Comparison of ENCODE assay signal across 16 cellular contexts in genomic region chr2:106960633-106961205, GRCh38.
DNase-seq lines count a peak whose midpoint lies in the region; ATAC-seq lines count a peak whose summit lies in the region.
"Had no signal": no experiment of that assay in that cellular context is flagged by ENCODE, and none has a peak within 500 bp of the region (broad histone marks: within the 10 kb centered on the region; RNA-seq: fewer than 3 reads in every experiment).

No MANE protein-coding gene starts in this region.

- H2AFZ ChIP-seq in mesenchymal stem cell (ENCODE audit: low read depth, low read length): no peak overlapping the region

- H3K9ac ChIP-seq in adipocyte (ENCODE audit: low read length) (no peak overlapping the region), mesenchymal stem cell (ENCODE audit: low read length) (no peak overlapping the region)
- H3K9ac ChIP-seq: KMS-11 had no signal

- no peaks in the 10 kb centered on the region for H3K9me3 Mint-ChIP-seq in activated T-helper 1 cell treated with anti-CD3 and anti-CD28 coated beads, Interleukin-12 subunit alpha, Interleukin-12 subunit beta, Interleukin-2, Interleukin-4 antibody, amounts not matched to agents 30 ng/mL and 10 ng/mL and 1 ng/mL, durations not matched to agents 14 hours and 24 hours and 36 hours
- H3K9me3 Mint-ChIP-seq: activated T-helper 2 cell treated with anti-CD3 and anti-CD28 coated beads, Interferon-gamma antibody, Interleukin-2, Interleukin-4, amounts not matched to agents 10 μg/mL and 5 μg/mL and 100 μg/mL, durations not matched to agents 14 hours and 24 hours and 36 hours had no signal

- 20% methylated on average over 4 of the region's 5 CpGs for WGBS in mesenchymal stem cell

- no peak overlapping the region for H3K27ac Mint-ChIP-seq in activated T-helper 1 cell treated with anti-CD3 and anti-CD28 coated beads, Interleukin-12 subunit alpha, Interleukin-12 subunit beta, Interleukin-2, Interleukin-4 antibody, amounts not matched to agents 30 ng/mL and 10 ng/mL and 1 ng/mL, durations not matched to agents 14 hours and 24 hours and 36 hours
- H3K27ac Mint-ChIP-seq: activated T-helper 2 cell treated with anti-CD3 and anti-CD28 coated beads, Interferon-gamma antibody, Interleukin-2, Interleukin-4, amounts not matched to agents 10 μg/mL and 5 μg/mL and 100 μg/mL, durations not matched to agents 14 hours and 24 hours and 36 hours; naive B cell had no signal

- H3K9me3 ChIP-seq in adipocyte (ENCODE audit: control insufficient read depth, low read length) (no peaks in the 10 kb centered on the region), mesenchymal stem cell (ENCODE audit: control insufficient read depth, low read length) (no peaks in the 10 kb centered on the region)
- H3K9me3 ChIP-seq: lower lobe of right lung, spleen had no signal

- H2BK120ac ChIP-seq in mesenchymal stem cell (ENCODE audit: low read depth, low read length): no peak overlapping the region

- H3K27me3 ChIP-seq in adipocyte (replicated peaks; ENCODE audit: control insufficient read depth, insufficient read depth, low read length) (no peaks in the 10 kb centered on the region), mesenchymal stem cell (ENCODE audit: control insufficient read depth in 1 of 2, insufficient read depth in 1 of 2, low read length in 2 of 2) (peaks cover 0 to 4% of the 10 kb centered on the region in 2 experiments)
- H3K27me3 ChIP-seq: spleen had no signal

- H2BK15ac ChIP-seq in mesenchymal stem cell (ENCODE audit: low read depth, poor library complexity, severe bottlenecking): no peak overlapping the region

- H3K79me1 ChIP-seq in mesenchymal stem cell (replicated peaks; ENCODE audit: low read length, poor library complexity, severe bottlenecking): no peaks in the 10 kb centered on the region

- H3K4me1 ChIP-seq in adipocyte (ENCODE audit: control insufficient read depth, insufficient read depth, low read length): no peaks in the 10 kb centered on the region
- H3K4me1 ChIP-seq in mesenchymal stem cell (ENCODE audit: control insufficient read depth, insufficient read depth, low read depth, low read length): peaks cover 11% of the 10 kb centered on the region
- H3K4me1 ChIP-seq: lower lobe of right lung, spleen had no signal

- no peak overlapping the region for H3K23ac ChIP-seq in mesenchymal stem cell (ENCODE audit: low read length in 2 of 2)

- H3K18ac ChIP-seq in mesenchymal stem cell (ENCODE audit: low read depth in 1 of 2, low read length in 2 of 2): no peak overlapping the region

- H3K14ac ChIP-seq in mesenchymal stem cell (ENCODE audit: low read length in 2 of 2): no peak overlapping the region

- H3K4me3 ChIP-seq in adipocyte (ENCODE audit: low read length) (no peak overlapping the region), mesenchymal stem cell (ENCODE audit: insufficient read depth in 1 of 2, low read depth in 1 of 2, low read length in 2 of 2) (no peak overlapping the region)
- H3K4me3 ChIP-seq: lower lobe of right lung, spleen had no signal

- peak; percentile 36 for DNase-seq in DMS79 (lab: John Stamatoyannopoulos, UW)
- peak; percentile 15 for DNase-seq in MV-4-11 (lab: John Stamatoyannopoulos, UW)
- DNase-seq in adipocyte (ENCODE audit: low read depth): peak; percentile 33
- DNase-seq in mesenchymal stem cell: peak; percentile 40
- no peak for DNase-seq in superior temporal gyrus (ENCODE audit: extremely low spot score)
- no peak for DNase-seq in activated T-helper 1 cell treated with anti-CD3 and anti-CD28 coated beads, Interleukin-12 subunit alpha, Interleukin-12 subunit beta, Interleukin-2, Interleukin-4 antibody, amounts not matched to agents 30 ng/mL and 10 ng/mL and 1 ng/mL, durations not matched to agents 14 hours and 24 hours and 36 hours (ENCODE audit: low spot score)
- DNase-seq in amygdala (lab: John Stamatoyannopoulos, UW): no peak
- DNase-seq: head of caudate nucleus, lower lobe of right lung, naive B cell, SHP77, spleen had no signal

- intact Hi-C loops in activated T-helper 1 cell treated with anti-CD3 and anti-CD28 coated beads, Interleukin-12 subunit alpha, Interleukin-12 subunit beta, Interleukin-2, Interleukin-4 antibody, amounts not matched to agents 30 ng/mL and 10 ng/mL and 1 ng/mL, durations not matched to agents 14 hours and 24 hours and 36 hours (cut with micrococcal nuclease): no loop called here

- H4K91ac ChIP-seq in mesenchymal stem cell (ENCODE audit: low read length): no peak overlapping the region

- H3K27ac ChIP-seq in mesenchymal stem cell (ENCODE audit: low read length, poor library complexity, severe bottlenecking): no peak overlapping the region
- H3K27ac ChIP-seq: KMS-11, lower lobe of right lung, spleen had no signal

- no peaks in the 10 kb centered on the region for H3K36me3 ChIP-seq in adipocyte (ENCODE audit: control insufficient read depth, insufficient read depth, low read length, severe bottlenecking)
- no peaks in the 10 kb centered on the region for H3K36me3 ChIP-seq in mesenchymal stem cell (ENCODE audit: control insufficient read depth in 1 of 2, insufficient read depth in 2 of 2, low read depth in 1 of 2, low read length in 2 of 2)
- H3K36me3 ChIP-seq: lower lobe of right lung, spleen had no signal

- no peaks in the 10 kb centered on the region for H3K4me1 Mint-ChIP-seq in activated T-helper 1 cell treated with anti-CD3 and anti-CD28 coated beads, Interleukin-12 subunit alpha, Interleukin-12 subunit beta, Interleukin-2, Interleukin-4 antibody, amounts not matched to agents 30 ng/mL and 10 ng/mL and 1 ng/mL, durations not matched to agents 14 hours and 24 hours and 36 hours (ENCODE audit: low read depth)
- H3K4me1 Mint-ChIP-seq: naive B cell had no signal

- no peaks in the 10 kb centered on the region for H3K27me3 Mint-ChIP-seq in activated T-helper 1 cell treated with anti-CD3 and anti-CD28 coated beads, Interleukin-12 subunit alpha, Interleukin-12 subunit beta, Interleukin-2, Interleukin-4 antibody, amounts not matched to agents 30 ng/mL and 10 ng/mL and 1 ng/mL, durations not matched to agents 14 hours and 24 hours and 36 hours (ENCODE audit: insufficient read depth)
- H3K27me3 Mint-ChIP-seq: naive B cell had no signal

- no peak overlapping the region for H2BK12ac ChIP-seq in mesenchymal stem cell (ENCODE audit: low read length in 2 of 2)

- H4K8ac ChIP-seq in mesenchymal stem cell (ENCODE audit: low read length): no peak overlapping the region

- no peak for ATAC-seq in HG03342 (IDR thresholded peaks at IDR 0.05; ENCODE audit: unreplicated experiment)
- ATAC-seq: esophagus mucosa, lower lobe of right lung had no signal

- no peak overlapping the region for H2BK5ac ChIP-seq in mesenchymal stem cell (ENCODE audit: low read depth, low read length, poor library complexity, severe bottlenecking)

- no peak overlapping the region for H3K4me2 ChIP-seq in mesenchymal stem cell (ENCODE audit: low read length, poor library complexity, severe bottlenecking)
- H3K4me2 ChIP-seq: KMS-11 had no signal

- no peak overlapping the region for H3K4me3 Mint-ChIP-seq in activated T-helper 1 cell treated with anti-CD3 and anti-CD28 coated beads, Interleukin-12 subunit alpha, Interleukin-12 subunit beta, Interleukin-2, Interleukin-4 antibody, amounts not matched to agents 30 ng/mL and 10 ng/mL and 1 ng/mL, durations not matched to agents 14 hours and 24 hours and 36 hours
- H3K4me3 Mint-ChIP-seq: naive B cell had no signal

- H3K4ac ChIP-seq in mesenchymal stem cell (ENCODE audit: low read depth in 1 of 2, low read length in 2 of 2): no peak overlapping the region

- H3K36me3 Mint-ChIP-seq in activated T-helper 1 cell treated with anti-CD3 and anti-CD28 coated beads, Interleukin-12 subunit alpha, Interleukin-12 subunit beta, Interleukin-2, Interleukin-4 antibody, amounts not matched to agents 30 ng/mL and 10 ng/mL and 1 ng/mL, durations not matched to agents 14 hours and 24 hours and 36 hours (ENCODE audit: low read depth): no peaks in the 10 kb centered on the region
- H3K36me3 Mint-ChIP-seq: naive B cell had no signal

- H2AK5ac ChIP-seq in mesenchymal stem cell (ENCODE audit: low read length, severe bottlenecking): no peak overlapping the region

Comparison
In these comparisons a context has a peak if more than half of its experiments do, and no peak if none do; other contexts are left out.
1. DNase-seq: peak in DMS79 (single experiment), MV-4-11 (single experiment), adipocyte (single experiment) and mesenchymal stem cell (single experiment); none in superior temporal gyrus (single experiment), activated T-helper 1 cell treated with anti-CD3 and anti-CD28 coated beads, Interleukin-12 subunit alpha, Interleukin-12 subunit beta, Interleukin-2, Interleukin-4 antibody, amounts not matched to agents 30 ng/mL and 10 ng/mL and 1 ng/mL, durations not matched to agents 14 hours and 24 hours and 36 hours (single experiment) and amygdala (0 of 56).